27 cellular contexts compared by ENCODE assay signal in the genomic region with DNA sequence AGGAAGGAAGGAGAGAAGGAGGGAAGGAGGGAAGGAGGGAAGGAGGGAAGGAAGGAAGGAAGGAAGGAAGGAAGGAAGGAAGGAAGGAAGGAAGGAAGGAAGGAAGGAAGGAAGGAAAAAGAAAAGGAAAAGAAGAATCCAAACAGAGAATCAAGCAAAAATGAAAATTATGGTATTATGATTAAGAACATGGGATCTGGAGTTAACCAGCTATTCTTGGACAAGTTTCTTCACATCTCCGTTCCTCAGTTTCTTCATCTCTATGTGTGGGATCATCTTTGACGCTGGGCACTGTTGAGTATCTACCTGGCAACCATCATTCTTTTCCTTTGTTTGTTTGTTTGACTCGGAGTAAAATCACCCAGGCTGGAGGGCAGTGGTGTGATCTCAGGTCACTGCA.
"Had no signal": no experiment of that assay in that cellular context is flagged by ENCODE, and none has a peak within 500 bp of the region (broad histone marks: within the 10 kb centered on the region; RNA-seq: fewer than 3 reads in every experiment).

No MANE protein-coding gene starts in this region.

- H3K9me3 ChIP-seq: stomach, suprapubic skin, testis, thoracic aorta, thyroid gland, tibial artery, tibial nerve, transverse colon, upper lobe of left lung, upper lobe of right lung, uterus, vagina had no signal

- ATAC-seq: stimulated activated effector memory CD8-positive, alpha-beta T cell treated with anti-CD3 and anti-CD28 coated beads, Interleukin-12 subunit alpha, Interleukin-12 subunit beta, amount 100 ng/mL, for 72 hours; stimulated activated memory B cell treated with anti-CD40 and anti-IgM and Interleukin-4, amounts not matched to agents 10 μg/mL and 1 μg/mL and 100 μg/mL, for 72 hours; stimulated activated naive B cell treated with anti-CD40 and anti-IgM and Interleukin-4, amounts not matched to agents 10 μg/mL and 1 μg/mL and 100 μg/mL, for 72 hours; stimulated activated naive CD8-positive, alpha-beta T cell treated with anti-CD3 and anti-CD28 coated beads, Interleukin-15, amount 100 ng/mL, for 72 hours; stimulated activated naive CD8-positive, alpha-beta T cell treated with anti-CD3 and anti-CD28 coated beads, Interleukin-15, Interleukin-2, amounts not matched to agents 100 U/mL and 50 U/mL, for 24 hours; upper lobe of right lung had no signal

- H3K27ac ChIP-seq: stomach, suprapubic skin, testis, thoracic aorta, thyroid gland, tibial artery, tibial nerve, transverse colon, upper lobe of left lung, upper lobe of right lung, uterus, vagina had no signal

- H3K27me3 ChIP-seq: stomach, suprapubic skin, testis, thyroid gland, tibial nerve, transverse colon, upper lobe of left lung, uterus, vagina had no signal

- DNase-seq: stimulated activated CD4-positive, alpha-beta T cell treated with anti-CD3 and anti-CD28 coated beads, Interleukin-2, amount 100 ng/mL, for 48 hours; stimulated activated CD4-positive, alpha-beta T cell treated with anti-CD3 and anti-CD28 coated beads, Interleukin-4, amount 100 ng/mL, for 1 hour; stimulated activated CD4-positive, alpha-beta T cell treated with anti-CD3 and anti-CD28 coated beads, Interleukin-4, amount 100 ng/mL, for 24 hours; stimulated activated CD4-positive, alpha-beta T cell treated with anti-CD3 and anti-CD28 coated beads, Interleukin-4, amount 100 ng/mL, for 4 hours; stimulated activated CD8-positive, alpha-beta memory T cell treated with anti-CD3 and anti-CD28 coated beads, Interleukin-4, amount 100 ng/mL, for 48 hours; stimulated activated naive B cell treated with anti-CD40 and anti-IgM and Interleukin-4, amounts not matched to agents 10 μg/mL and 1 μg/mL and 100 μg/mL, for 72 hours; stimulated activated naive CD4-positive, alpha-beta T cell; stimulated activated naive CD4-positive, alpha-beta T cell treated with Interleukin-2 at 50 U/mL for 16 hours; stimulated activated naive CD8-positive, alpha-beta T cell treated with anti-CD3 and anti-CD28 coated beads, Interleukin-15, amount 100 ng/mL, for 72 hours; stimulated activated naive CD8-positive, alpha-beta T cell treated with anti-CD3 and anti-CD28 coated beads, Interleukin-15, Interleukin-2, amounts not matched to agents 100 U/mL and 50 U/mL, for 24 hours; stomach; substantia nigra; testis; thyroid gland; tibial artery; transverse colon; trophoblast cell; upper lobe of left lung; upper lobe of right lung; uterus had no signal

- H3K36me3 ChIP-seq: stomach, suprapubic skin, thoracic aorta, thyroid gland, tibial artery, tibial nerve, transverse colon, upper lobe of left lung, upper lobe of right lung, uterus, vagina had no signal

- H3K4me1 ChIP-seq: stomach, suprapubic skin, testis, thyroid gland, tibial artery, tibial nerve, transverse colon, upper lobe of left lung, upper lobe of right lung, uterus, vagina had no signal

- H3K4me3 ChIP-seq: stomach, suprapubic skin, testis, thoracic aorta, thyroid gland, tibial artery, tibial nerve, transverse colon, upper lobe of left lung, upper lobe of right lung, uterus, vagina had no signal

- FAIRE-seq: urothelium cell line had no signal
